ENCODE assay signal across 8 cellular contexts in genomic region chr6:28682956-28683685, GRCh38.
DNase-seq lines count a peak whose midpoint lies in the region; ATAC-seq and TF ChIP-seq lines count a peak whose summit lies in the region.
"Not testable (repeated sequence)": the region's sequence is repeated elsewhere in the genome, so short reads cannot be mapped to it uniquely, and the experiment has no call there.

No MANE protein-coding gene starts in this region.

- H2BK120ac ChIP-seq in mesendoderm (ENCODE audit: low read depth, low read length) = peak overlapping the region; percentile 88

- H3K36me3 Mint-ChIP-seq in CD4-positive, alpha-beta T cell (ENCODE audit: low read depth); T-cell: not testable (repeated sequence)

- POLR2A ChIA-PET in CD4-positive, alpha-beta T cell (lab: Charles Lee); T-cell (lab: Charles Lee): not testable (repeated sequence)

- not testable (repeated sequence) for H3K9ac ChIP-seq in Karpas-422 (ENCODE audit: low read length); mesendoderm (ENCODE audit: low read length)
- peak overlapping the region; percentile 38 for H3K9ac ChIP-seq in OCI-LY3 (ENCODE audit: low read length)

- H3K4me3 ChIP-seq in Karpas-422 (ENCODE audit: low read length); mesendoderm (ENCODE audit: low read length): not testable (repeated sequence)
- H3K4me3 ChIP-seq in OCI-LY3 (ENCODE audit: low read length) = peak overlapping the region; percentile 75
- H3K4me3 ChIP-seq in breast epithelium = peak overlapping the region in 2 of 3 donors; percentile 10 to 36

- H2AFZ ChIP-seq in Karpas-422 (ENCODE audit: low read length); OCI-LY3 (ENCODE audit: low read depth, low read length): not testable (repeated sequence)

- TF ChIP-seq POLR2A in breast epithelium (IDR thresholded peaks at IDR 0.05) = not testable (repeated sequence)

- H4K8ac ChIP-seq in mesendoderm (ENCODE audit: low read depth, low read length) = not testable (repeated sequence)

- not testable (repeated sequence) for H3K27ac Mint-ChIP-seq in CD4-positive, alpha-beta T cell
- H3K27ac Mint-ChIP-seq in T-cell = peak overlapping the region in 1 of 2 donors; percentile 26

- H3K56ac ChIP-seq in mesendoderm (ENCODE audit: low read length) = not testable (repeated sequence)

- H4K5ac ChIP-seq in mesendoderm (ENCODE audit: low read length) = not testable (repeated sequence)

- peaks cover 47% of the 10 kb centered on the region for H3K27me3 ChIP-seq in CD4-positive, alpha-beta T cell (ENCODE audit: control insufficient read depth, insufficient read depth, low read length)
- not testable (repeated sequence) for H3K27me3 ChIP-seq in Karpas-422 (ENCODE audit: low read length); OCI-LY3 (ENCODE audit: low read depth, low read length); mesendoderm (ENCODE audit: insufficient read depth, low read length, poor library complexity)
- peaks cover 0 to 21% of the 10 kb centered on the region in 2 donors for H3K27me3 ChIP-seq in breast epithelium

- H3K4ac ChIP-seq in mesendoderm (ENCODE audit: low read depth, low read length) = not testable (repeated sequence)

- CTCF ChIA-PET in CD4-positive, alpha-beta T cell (lab: Charles Lee) = interaction anchor here (0.6 kb wide), 1 partner anchor 231 kb away, joined by 4 read pairs; no protein-coding TSS in a partner anchor
- CTCF ChIA-PET in T-cell (lab: Charles Lee) = not testable (repeated sequence)

- DNase-seq in CD4-positive, alpha-beta T cell; T-cell; breast epithelium (ENCODE audit: low spot score in 2 of 2): not testable (repeated sequence)
- DNase-seq in Daoy (ENCODE audit: low read depth) (peak; percentile 65), Karpas-422 (peak; percentile 5), mesendoderm (peak; percentile 23)

- H3K36me3 ChIP-seq in Karpas-422 (ENCODE audit: insufficient read depth, low read length); OCI-LY3 (replicated peaks; ENCODE audit: low read depth, low read length); breast epithelium; mesendoderm (ENCODE audit: control insufficient read depth, insufficient read depth, low read length): not testable (repeated sequence)

- H3K18ac ChIP-seq in mesendoderm (ENCODE audit: low read length) = peak overlapping the region; percentile 90

- H2BK5ac ChIP-seq in mesendoderm (ENCODE audit: low read length) = not testable (repeated sequence)

- H3K27me3 Mint-ChIP-seq in CD4-positive, alpha-beta T cell = peaks cover 87% of the 10 kb centered on the region
- peaks cover 74 to 75% of the 10 kb centered on the region in 2 donors for H3K27me3 Mint-ChIP-seq in T-cell

- H3K23ac ChIP-seq in mesendoderm (ENCODE audit: low read length) = not testable (repeated sequence)

- WGBS in mesendoderm (ENCODE audit: extremely low coverage, insufficient coverage, low lambda C conversion rate) = no CpG with 5 or more reads among the region's 16 CpGs

- H3K4me1 ChIP-seq in Karpas-422 (ENCODE audit: low read length); OCI-LY3 (ENCODE audit: low read length); breast epithelium; mesendoderm (ENCODE audit: control insufficient read depth, low read depth, low read length): not testable (repeated sequence)

- peaks cover 12% of the 10 kb centered on the region for H3K4me1 Mint-ChIP-seq in CD4-positive, alpha-beta T cell (ENCODE audit: low read depth)
- peaks cover 0 to 23% (median 2%) of the 10 kb centered on the region in 3 donors for H3K4me1 Mint-ChIP-seq in T-cell

- not testable (repeated sequence) for H2AK5ac ChIP-seq in mesendoderm (ENCODE audit: low read length)

- H2BK15ac ChIP-seq in mesendoderm (replicated peaks; ENCODE audit: low read depth) = not testable (repeated sequence)

- H3K79me2 ChIP-seq in Karpas-422 (ENCODE audit: low read length); OCI-LY3 (ENCODE audit: low read length); mesendoderm (ENCODE audit: control insufficient read depth, insufficient read depth, low read length): not testable (repeated sequence)

- not testable (repeated sequence) for H3K9me3 Mint-ChIP-seq in CD4-positive, alpha-beta T cell; T-cell

- not testable (repeated sequence) for H3K4me2 ChIP-seq in Karpas-422 (ENCODE audit: low read depth, low read length, poor library complexity, severe bottlenecking); mesendoderm (ENCODE audit: low read length)
- H3K4me2 ChIP-seq in OCI-LY3 (ENCODE audit: low read length) = peak overlapping the region; percentile 78

- intact Hi-C loops in CD4-positive, alpha-beta T cell (cut with DNase I, micrococcal nuclease) = loop anchor here in 1 of 2 experiments (2.0 to 10.0 kb wide), 3 partner anchors 188 to 548 kb away; no protein-coding TSS in a partner anchor
- intact Hi-C loops in breast epithelium (cut with DNase I; ENCODE audit: low total_unique reads) = not testable (repeated sequence)

- not testable (repeated sequence) for H3K9me3 ChIP-seq in CD4-positive, alpha-beta T cell (ENCODE audit: control insufficient read depth, low read length); Karpas-422 (ENCODE audit: low read length); OCI-LY3 (ENCODE audit: insufficient read depth, low read length); breast epithelium

- TF ChIP-seq CTCF in 22Rv1 (IDR thresholded peaks at IDR 0.05); CD4-positive, alpha-beta T cell (IDR thresholded peaks at IDR 0.05); OCI-LY3 (IDR thresholded peaks at IDR 0.05; ENCODE audit: low read depth, low read length); breast epithelium (IDR thresholded peaks at IDR 0.05): not testable (repeated sequence)

- H3K79me1 ChIP-seq in mesendoderm (ENCODE audit: low read length) = not testable (repeated sequence)

- not testable (repeated sequence) for ATAC-seq in CD4-positive, alpha-beta T cell (ENCODE audit: poor library complexity); T-cell (replicated peaks in 1 of 4)

- not testable (repeated sequence) for H3K9me2 ChIP-seq in Karpas-422 (replicated peaks; ENCODE audit: insufficient read depth, low read length)

- H3K27ac ChIP-seq in 22Rv1 (peak overlapping the region; percentile 73), mesendoderm (ENCODE audit: low read depth, low read length) (peak overlapping the region; percentile 70)
- not testable (repeated sequence) for H3K27ac ChIP-seq in CD4-positive, alpha-beta T cell (ENCODE audit: low read depth, low read length); Karpas-422 (ENCODE audit: low read length); OCI-LY3 (ENCODE audit: low read length); breast epithelium

- H4K20me1 ChIP-seq in Karpas-422 (ENCODE audit: insufficient read depth, low read depth, low read length); OCI-LY3 (ENCODE audit: insufficient read depth, low read length): not testable (repeated sequence)

- H3K4me3 Mint-ChIP-seq in CD4-positive, alpha-beta T cell = peak overlapping the region; percentile 11
- peak overlapping the region in 2 of 3 donors; percentile 5 to 50 for H3K4me3 Mint-ChIP-seq in T-cell
